Comparison of ENCODE assay signal across 8 cellular contexts in the genomic region with DNA sequence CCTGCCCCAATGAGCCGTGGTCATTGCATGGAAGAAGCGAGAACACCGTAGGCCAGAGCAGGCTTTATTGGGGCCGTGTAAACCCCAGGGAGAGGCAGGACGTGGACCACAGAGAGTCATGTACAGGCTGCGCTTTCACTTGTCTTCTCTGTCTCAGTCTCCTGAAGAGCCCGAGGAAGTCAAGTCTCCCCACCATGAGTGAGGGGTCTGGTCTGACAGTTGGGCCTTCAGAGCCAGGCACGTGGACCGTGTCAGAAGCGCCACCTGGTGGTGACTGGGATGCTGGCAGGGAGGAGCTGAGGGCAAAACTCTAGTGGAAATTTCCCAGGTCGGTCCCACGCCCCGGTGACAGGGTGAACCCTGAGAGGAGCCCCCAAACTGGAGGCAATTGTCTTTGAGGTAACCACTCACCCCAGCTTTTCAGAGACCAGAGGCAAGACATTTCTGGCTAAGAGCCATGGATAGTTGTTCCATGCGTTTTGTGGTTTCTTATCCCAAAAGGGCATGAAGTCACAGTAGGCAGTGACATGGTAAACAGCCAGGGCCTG. TPM values are rescaled to one million over a fixed set of nuclear protein-coding genes. Genes with fewer than 3 reads are reported as not detected.
DNase-seq lines count a peak whose midpoint lies in the region; ATAC-seq and TF ChIP-seq lines count a peak whose summit lies in the region.

No MANE protein-coding gene starts in this region.

- H3K4me1 Mint-ChIP-seq in endothelial cell (ENCODE audit: unreplicated experiment) (peaks cover 11% of the 10 kb centered on the region), naive B cell (peaks cover 7 to 18% (median 17%) of the 10 kb centered on the region in 3 donors)
- H3K4me1 Mint-ChIP-seq in stimulated activated effector memory CD8-positive, alpha-beta T cell treated with anti-CD3 and anti-CD28 coated beads, Interleukin-12 subunit alpha, Interleukin-12 subunit beta, amount 100 ng/mL, for 72 hours = no peaks in the 10 kb centered on the region

- peak; percentile 94 for TF ChIP-seq CTCF in endothelial cell (IDR thresholded peaks at IDR 0.05; ENCODE audit: unreplicated experiment)

- ATAC-seq in naive B cell (ENCODE audit: low read depth in 2 of 2) = peak; percentile 67 to 78
- peak; percentile 67 for ATAC-seq in stimulated activated effector memory CD8-positive, alpha-beta T cell treated with anti-CD3 and anti-CD28 coated beads, Interleukin-12 subunit alpha, Interleukin-12 subunit beta, amount 100 ng/mL, for 72 hours

- DNase-seq in SIG-M5 treated with dmso at 0.1 percent for 504 hours (lab: John Stamatoyannopoulos, UW; ENCODE audit: unreplicated experiment) = peak; percentile 25
- no peak for DNase-seq in SIG-M5 (lab: John Stamatoyannopoulos, UW)
- peak; percentile 69 for DNase-seq in NCI-H69 (lab: John Stamatoyannopoulos, UW)
- peak; percentile 63 for DNase-seq in activated CD8-positive, alpha-beta memory T cell treated with anti-CD3 and anti-CD28 coated beads, Interleukin-2, amount 50 U/mL, for 1 hour (ENCODE audit: extremely low read depth)
- peak; percentile 85 for DNase-seq in endothelial cell (ENCODE audit: low spot score)
- DNase-seq in naive B cell = peak; percentile 64
- peak; percentile 77 to 86 for DNase-seq in stimulated activated effector memory CD8-positive, alpha-beta T cell treated with anti-CD3 and anti-CD28 coated beads, Interleukin-12 subunit alpha, Interleukin-12 subunit beta, amount 100 ng/mL, for 72 hours (ENCODE audit: low spot score in 2 of 2)
- no peak for DNase-seq in NCI-H526 treated with DMSO at 0.1 percent for 48 hours (lab: John Stamatoyannopoulos, UW)

- H3K4me3 Mint-ChIP-seq in endothelial cell (ENCODE audit: unreplicated experiment) (no peak overlapping the region), naive B cell (peak overlapping the region in 1 of 8 donors; percentile 2)
- H3K4me3 Mint-ChIP-seq in stimulated activated effector memory CD8-positive, alpha-beta T cell treated with anti-CD3 and anti-CD28 coated beads, Interleukin-12 subunit alpha, Interleukin-12 subunit beta, amount 100 ng/mL, for 72 hours = no peak overlapping the region

- peaks cover 3% of the 10 kb centered on the region for H3K27me3 Mint-ChIP-seq in endothelial cell (ENCODE audit: unreplicated experiment)
- no peaks in the 10 kb centered on the region for H3K27me3 Mint-ChIP-seq in naive B cell

- H3K36me3 Mint-ChIP-seq in endothelial cell (ENCODE audit: low read depth, unreplicated experiment) (peaks cover 37% of the 10 kb centered on the region), naive B cell (peaks cover 0 to 15% of the 10 kb centered on the region in 2 donors)
- peaks cover 49% of the 10 kb centered on the region for H3K36me3 Mint-ChIP-seq in stimulated activated effector memory CD8-positive, alpha-beta T cell treated with anti-CD3 and anti-CD28 coated beads, Interleukin-12 subunit alpha, Interleukin-12 subunit beta, amount 100 ng/mL, for 72 hours

- H3K27ac Mint-ChIP-seq in endothelial cell (ENCODE audit: unreplicated experiment) (peak overlapping the region; percentile 36), naive B cell (peak overlapping the region in 3 of 6 donors; percentile 29 to 59 (median 56))
- peak overlapping the region; percentile 43 for H3K27ac Mint-ChIP-seq in stimulated activated effector memory CD8-positive, alpha-beta T cell treated with anti-CD3 and anti-CD28 coated beads, Interleukin-12 subunit alpha, Interleukin-12 subunit beta, amount 100 ng/mL, for 72 hours

- no peaks in the 10 kb centered on the region for H3K9me3 Mint-ChIP-seq in endothelial cell (ENCODE audit: unreplicated experiment)
- H3K9me3 Mint-ChIP-seq in naive B cell = no peaks in the 10 kb centered on the region
- no peaks in the 10 kb centered on the region for H3K9me3 Mint-ChIP-seq in stimulated activated effector memory CD8-positive, alpha-beta T cell treated with anti-CD3 and anti-CD28 coated beads, Interleukin-12 subunit alpha, Interleukin-12 subunit beta, amount 100 ng/mL, for 72 hours

RNA-seq across cellular contexts. Expression of gene RPS6KL1, which starts 17.4 kb away (rescaled TPM):
- 2.3 TPM for total RNA-seq in endothelial cell (ENCODE audit: unreplicated experiment)
- polyA plus RNA-seq in naive B cell (ENCODE audit: low read depth in 6 of 6) = under 1 TPM in 2 of 6 donors, not detected in 4; 0.34 to 0.42 TPM

RNA-seq across cellular contexts. Expression of gene DLST, which starts 24.0 kb away (rescaled TPM):
- total RNA-seq in endothelial cell (ENCODE audit: unreplicated experiment) = 125 TPM
- 10 to 100 TPM in 1 of 6 donors, 1 to 10 TPM in 5; 6.6 to 10.5 (median 8.2) TPM for polyA plus RNA-seq in naive B cell (ENCODE audit: low read depth in 6 of 6)

RNA-seq across cellular contexts. Expression of gene PROX2, which starts 29.7 kb away (rescaled TPM):
- 0.08 TPM for total RNA-seq in endothelial cell (ENCODE audit: unreplicated experiment)
- under 1 TPM in 1 of 6 donors, not detected in 5; 0.22 TPM for polyA plus RNA-seq in naive B cell (ENCODE audit: low read depth in 6 of 6)

RNA-seq across cellular contexts. Expression of gene PGF, which starts 49.7 kb away (rescaled TPM):
- total RNA-seq in endothelial cell (ENCODE audit: unreplicated experiment) = 6.5 TPM
- polyA plus RNA-seq in naive B cell (ENCODE audit: low read depth in 6 of 6) = under 1 TPM in 4 of 6 donors, not detected in 2; 0.13 to 0.65 (median 0.15) TPM

Comparison
In these comparisons a context has a peak if more than half of its experiments do, and no peak if none do; other contexts are left out.
1. DNase-seq: peak in SIG-M5 treated with dmso at 0.1 percent for 504 hours (single experiment), NCI-H69 (single experiment), activated CD8-positive, alpha-beta memory T cell treated with anti-CD3 and anti-CD28 coated beads, Interleukin-2, amount 50 U/mL, for 1 hour (single experiment), endothelial cell (single experiment), naive B cell (single experiment) and stimulated activated effector memory CD8-positive, alpha-beta T cell treated with anti-CD3 and anti-CD28 coated beads, Interleukin-12 subunit alpha, Interleukin-12 subunit beta, amount 100 ng/mL, for 72 hours (2 of 2); none in SIG-M5 (single experiment) and NCI-H526 treated with DMSO at 0.1 percent for 48 hours (single experiment).